Comparison of ENCODE assay signal across 27 cellular contexts in genomic region chr14:54906075-54906474, GRCh38.
"Had no signal": no experiment of that assay in that cellular context is flagged by ENCODE, and none has a peak within 500 bp of the region (broad histone marks: within the 10 kb centered on the region; RNA-seq: fewer than 3 reads in every experiment).

No MANE protein-coding gene starts in this region.

- H3K36me3 ChIP-seq: colonic mucosa, gastrocnemius medialis, lower lobe of right lung, prostate gland, right atrium auricular region, suprapubic skin, transverse colon, vagina had no signal

- H3K9me3 ChIP-seq: colonic mucosa, gastrocnemius medialis, lower lobe of right lung, prostate gland, right atrium auricular region, suprapubic skin, transverse colon, vagina had no signal

- H3K4me3 Mint-ChIP-seq: dendritic cell treated with granulocyte-macrophage colony-stimulating factor and Interleukin-4, amounts not matched to agents 40 ng/mL and 50 ng/mL, for 4 days; endodermal cell; nephron progenitor cell; stimulated activated naive CD8-positive, alpha-beta T cell treated with anti-CD3 and anti-CD28 coated beads, Interleukin-15, amount 100 ng/mL, for 72 hours had no signal

- H3K27me3 Mint-ChIP-seq: dendritic cell treated with granulocyte-macrophage colony-stimulating factor and Interleukin-4, amounts not matched to agents 40 ng/mL and 50 ng/mL, for 4 days; stimulated activated naive CD8-positive, alpha-beta T cell treated with anti-CD3 and anti-CD28 coated beads, Interleukin-15, amount 100 ng/mL, for 72 hours had no signal

- DNase-seq: colonic mucosa; effector CD8-positive, alpha-beta T cell; endodermal cell; foreskin fibroblast; gastrocnemius medialis; islet precursor cell; kidney glomerular epithelial cell; left ventricle myocardium superior; lower lobe of right lung; nephron progenitor cell; nucleus accumbens; stimulated activated CD4-positive, alpha-beta T cell treated with anti-CD3 and anti-CD28 coated beads, Interleukin-12 subunit alpha, Interleukin-12 subunit beta, amount 100 ng/mL, for 4 hours; stimulated activated CD4-positive, alpha-beta T cell treated with anti-CD3 and anti-CD28 coated beads, Interleukin-1b, Interleukin-23, amount 100 ng/mL, for 48 hours; stimulated activated CD4-positive, alpha-beta T cell treated with anti-CD3 and anti-CD28 coated beads, Interleukin-4, amount 100 ng/mL, for 1 hour; stimulated activated CD8-positive, alpha-beta memory T cell treated with anti-CD3 and anti-CD28 coated beads, Interleukin-4, amount 100 ng/mL, for 48 hours; stimulated activated naive CD4-positive, alpha-beta T cell; stimulated activated naive CD8-positive, alpha-beta T cell treated with anti-CD3 and anti-CD28 coated beads, Interleukin-15, amount 100 ng/mL, for 72 hours; transverse colon had no signal

- H3K4me3 ChIP-seq: colonic mucosa, gastrocnemius medialis, lower lobe of right lung, prostate gland, right atrium auricular region, smooth muscle cell, suprapubic skin, transverse colon, vagina had no signal

- H3K9me3 Mint-ChIP-seq: dendritic cell treated with granulocyte-macrophage colony-stimulating factor and Interleukin-4, amounts not matched to agents 40 ng/mL and 50 ng/mL, for 4 days; endodermal cell; nephron progenitor cell; stimulated activated naive CD8-positive, alpha-beta T cell treated with anti-CD3 and anti-CD28 coated beads, Interleukin-15, amount 100 ng/mL, for 72 hours had no signal

- H3K27me3 ChIP-seq: colonic mucosa, right atrium auricular region, suprapubic skin, transverse colon, vagina had no signal

- ATAC-seq: esophagus mucosa; gastrocnemius medialis; left ventricle myocardium superior; lower lobe of right lung; sciatic nerve; stimulated activated naive CD8-positive, alpha-beta T cell treated with anti-CD3 and anti-CD28 coated beads, Interleukin-15, amount 100 ng/mL, for 72 hours had no signal

- H3K27ac Mint-ChIP-seq: endodermal cell; stimulated activated naive CD8-positive, alpha-beta T cell treated with anti-CD3 and anti-CD28 coated beads, Interleukin-15, amount 100 ng/mL, for 72 hours had no signal

- H3K27ac ChIP-seq: colonic mucosa, epithelial cell of prostate, gastrocnemius medialis, lower lobe of right lung, prostate gland, right atrium auricular region, suprapubic skin, transverse colon, vagina had no signal

- H3K4me1 ChIP-seq: colonic mucosa, gastrocnemius medialis, prostate gland had no signal

- H3K4me2 ChIP-seq: smooth muscle cell had no signal
